In the genomic region with DNA sequence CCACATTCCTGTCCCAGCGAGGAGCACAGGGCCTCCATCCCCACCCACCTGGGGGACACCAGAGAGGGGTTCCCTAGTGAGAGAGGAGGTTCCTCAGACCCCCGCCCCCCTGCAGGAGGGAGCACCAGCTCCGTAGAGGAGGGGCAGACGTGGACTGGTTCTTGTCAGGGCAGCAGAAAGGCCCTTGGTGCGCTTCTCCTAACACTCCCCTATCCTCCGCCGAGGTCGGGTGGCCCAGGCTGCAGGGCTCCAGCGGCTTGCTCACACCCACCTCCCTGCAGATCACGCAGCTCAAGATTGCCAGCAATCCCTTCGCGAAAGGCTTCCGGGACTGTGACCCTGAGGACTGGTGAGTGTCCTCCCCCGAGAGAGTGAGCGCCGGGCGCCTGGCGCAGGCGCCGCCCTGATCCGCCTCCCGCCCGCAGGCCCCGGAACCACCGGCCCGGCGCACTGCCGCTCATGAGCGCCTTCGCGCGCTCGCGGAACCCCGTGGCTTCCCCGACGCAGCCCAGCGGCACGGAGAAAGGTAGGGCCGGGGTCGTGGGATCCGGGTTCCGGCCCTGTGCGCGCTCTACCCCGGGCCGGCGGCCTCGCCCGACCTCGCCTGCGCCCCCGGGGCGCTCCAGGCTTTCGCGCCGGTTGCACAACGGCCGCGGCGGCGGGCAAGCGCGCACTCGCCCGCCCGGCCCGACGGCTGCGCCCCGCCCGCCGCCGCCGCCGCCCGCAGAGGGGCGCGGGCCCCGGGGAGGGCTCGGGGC, we compare ENCODE assay signal across 9 cellular contexts. TPM values are rescaled to one million over a fixed set of nuclear protein-coding genes. Genes with fewer than 3 reads are reported as not detected.
DNase-seq lines count a peak whose midpoint lies in the region; ATAC-seq, FAIRE-seq and TF ChIP-seq lines count a peak whose summit lies in the region.
"Had no signal": no experiment of that assay in that cellular context is flagged by ENCODE, and none has a peak within 500 bp of the region (broad histone marks: within the 10 kb centered on the region; RNA-seq: fewer than 3 reads in every experiment).

No MANE protein-coding gene starts in this region.

- H3K9me3 Mint-ChIP-seq in astrocyte (ENCODE audit: unreplicated experiment) = peaks cover 12% of the 10 kb centered on the region
- no peaks in the 10 kb centered on the region for H3K9me3 Mint-ChIP-seq in mesothelial cell of epicardium

- DNase-seq in astrocyte (ENCODE audit: low read depth) (no peak), mesothelial cell of epicardium (ENCODE audit: low spot score in 2 of 2, unreplicated experiment in 2 of 2) (no peak), G401 (ENCODE audit: low spot score) (no peak), NCI-H146 treated with DMSO at 0.1 percent for 48 hours (lab: John Stamatoyannopoulos, UW; ENCODE audit: unreplicated experiment) (no peak), NCI-H2029 (lab: John Stamatoyannopoulos, UW) (no peak)

- H3K9ac ChIP-seq in BLaER1 treated with 17β-estradiol and CSF1 and Interleukin-3, amounts not matched to agents 10 nM and 100 nM = peak overlapping the region in 9 of 11 experiments; percentile 8 to 67 (median 47); a peak in 10 of 22 replicates
- no peak overlapping the region for H3K9ac ChIP-seq in HUES64 (ENCODE audit: low read depth, low read length)
- no peak overlapping the region for H3K9ac ChIP-seq in astrocyte (ENCODE audit: low read length)

- no peak overlapping the region for H3K27ac ChIP-seq in BLaER1 treated with 17β-estradiol and CSF1 and Interleukin-3, amounts not matched to agents 10 nM and 100 nM
- no peak overlapping the region for H3K27ac ChIP-seq in HUES64 (ENCODE audit: low read depth, low read length)
- H3K27ac ChIP-seq in astrocyte (ENCODE audit: low read depth, low read length) = no peak overlapping the region

- peaks cover 3% of the 10 kb centered on the region for H3K36me3 Mint-ChIP-seq in astrocyte (ENCODE audit: low read depth, unreplicated experiment)
- no peaks in the 10 kb centered on the region for H3K36me3 Mint-ChIP-seq in mesothelial cell of epicardium

- no peak for ATAC-seq in GM21360 (IDR thresholded peaks at IDR 0.05; ENCODE audit: unreplicated experiment)

- H4K20me1 ChIP-seq in BLaER1 treated with 17β-estradiol and CSF1 and Interleukin-3, amounts not matched to agents 10 nM and 100 nM = peaks cover 0 to 97% (median 67%) of the 10 kb centered on the region in 11 experiments; a peak in 17 of 22 replicates
- H4K20me1 ChIP-seq in astrocyte (ENCODE audit: insufficient read depth, low read length) = peaks cover 15% of the 10 kb centered on the region

- H3K4me3 Mint-ChIP-seq in astrocyte (ENCODE audit: unreplicated experiment) (no peak overlapping the region), mesothelial cell of epicardium (peak overlapping the region; percentile 34)

- WGBS in HUES64 = 1% methylated on average over 79 of the region's 81 CpGs

- peaks cover 61% of the 10 kb centered on the region for H3K27me3 Mint-ChIP-seq in astrocyte (ENCODE audit: low read depth, unreplicated experiment)
- H3K27me3 Mint-ChIP-seq in mesothelial cell of epicardium (ENCODE audit: low read depth) = peaks cover 84% of the 10 kb centered on the region

- no peaks in the 10 kb centered on the region for H3K4me1 Mint-ChIP-seq in astrocyte (ENCODE audit: low read depth, unreplicated experiment)
- H3K4me1 Mint-ChIP-seq in mesothelial cell of epicardium = peaks cover 9% of the 10 kb centered on the region

- peak overlapping the region; percentile 74 to 92 (median 86) for H3K4me2 ChIP-seq in BLaER1 treated with 17β-estradiol and CSF1 and Interleukin-3, amounts not matched to agents 10 nM and 100 nM
- H3K4me2 ChIP-seq in astrocyte (ENCODE audit: low read length) = peak overlapping the region; percentile 26

- H3K4me3 ChIP-seq in BLaER1 treated with 17β-estradiol and CSF1 and Interleukin-3, amounts not matched to agents 10 nM and 100 nM = peak overlapping the region; percentile 51 to 69 (median 54)
- H3K4me3 ChIP-seq in HUES64 (ENCODE audit: low read length) (peak overlapping the region; percentile 25), astrocyte (ENCODE audit: insufficient read depth, low read depth, low read length) (no peak overlapping the region)

- peak overlapping the region; percentile 47 for H3K27ac Mint-ChIP-seq in astrocyte (ENCODE audit: unreplicated experiment)
- H3K27ac Mint-ChIP-seq in mesothelial cell of epicardium = no peak overlapping the region

- no peaks in the 10 kb centered on the region for H3K36me3 ChIP-seq in BLaER1 treated with 17β-estradiol and CSF1 and Interleukin-3, amounts not matched to agents 10 nM and 100 nM
- no peaks in the 10 kb centered on the region for H3K36me3 ChIP-seq in HUES64 (ENCODE audit: insufficient read depth, low read length)
- H3K36me3 ChIP-seq in astrocyte (ENCODE audit: insufficient read depth, low read length) = no peaks in the 10 kb centered on the region

- no peak overlapping the region for H2AFZ ChIP-seq in astrocyte (ENCODE audit: low read depth, low read length)

- no peaks in the 10 kb centered on the region for H3K9me3 ChIP-seq in BLaER1 treated with 17β-estradiol and CSF1 and Interleukin-3, amounts not matched to agents 10 nM and 100 nM (replicated peaks in 1 of 11)
- no peaks in the 10 kb centered on the region for H3K9me3 ChIP-seq in HUES64 (ENCODE audit: insufficient read depth, low read depth, low read length)
- H3K9me3 ChIP-seq in astrocyte (ENCODE audit: insufficient read depth, low read depth, low read length) = peaks cover 3% of the 10 kb centered on the region

- TF ChIP-seq CTCF in astrocyte (IDR thresholded peaks at IDR 0.05; ENCODE audit: insufficient read depth, low read depth, low read length) = no peak
- TF ChIP-seq CTCF in mesothelial cell of epicardium (IDR thresholded peaks at IDR 0.05; ENCODE audit: unreplicated experiment) = no peak

- H3K27me3 ChIP-seq in BLaER1 treated with 17β-estradiol and CSF1 and Interleukin-3, amounts not matched to agents 10 nM and 100 nM = peaks cover 100% of the 10 kb centered on the region in 11 experiments
- peaks cover 100% of the 10 kb centered on the region for H3K27me3 ChIP-seq in HUES64 (ENCODE audit: insufficient read depth, low read length)
- H3K27me3 ChIP-seq in astrocyte (ENCODE audit: insufficient read depth, low read length) = peaks cover 74% of the 10 kb centered on the region

- no peak for FAIRE-seq in astrocyte (lab: Jason Lieb, UNC)

- no peaks in the 10 kb centered on the region for H3K79me2 ChIP-seq in astrocyte (ENCODE audit: insufficient read depth, low read length)

- in situ Hi-C loops in G401 (cut with HindIII; ENCODE audit: low sequenced_read_pairs) = loop anchor here (25.0 kb wide), 1 partner anchor 197 kb away; no protein-coding TSS in a partner anchor

- H3K4me1 ChIP-seq in BLaER1 treated with 17β-estradiol and CSF1 and Interleukin-3, amounts not matched to agents 10 nM and 100 nM = peaks cover 31 to 57% (median 42%) of the 10 kb centered on the region in 10 experiments
- H3K4me1 ChIP-seq in HUES64 (ENCODE audit: insufficient read depth, low read length) (peaks cover 18% of the 10 kb centered on the region), astrocyte (ENCODE audit: insufficient read depth, low read length) (no peaks in the 10 kb centered on the region)

RNA-seq across cellular contexts. Expression of gene TBX1, which starts 5.1 kb away (rescaled TPM):
- 1.6 TPM for polyA plus RNA-seq in HUES64 (2013, experiment 1 of 2)
- polyA plus RNA-seq in HUES64 (2013, experiment 2 of 2) = 5.1 TPM
- 2.0 and 6.8 TPM in 2 replicates for total RNA-seq in astrocyte
- 0.34 to 0.45 TPM in 2 of 3 replicates, not detected in the other for total RNA-seq in mesothelial cell of epicardium
- 15.4 and 32.1 TPM in 2 replicates for total RNA-seq in G401 (2014; rRNA removed; shearing (Covaris generic))

RNA-seq across cellular contexts. Expression of gene GP1BB, which starts 42.3 kb away (rescaled TPM):
- polyA plus RNA-seq in HUES64 (2013, experiment 1 of 2) = 2.5 TPM
- polyA plus RNA-seq in HUES64 (2013, experiment 2 of 2) = 7.9 TPM
- total RNA-seq in astrocyte (0.95 and 2.8 TPM in 2 replicates), mesothelial cell of epicardium (1.4 to 5.7 TPM (median 4.4 TPM) in 3 replicates)
- total RNA-seq in G401 (2014; rRNA removed; shearing (Covaris generic)) = 3.2 and 4.7 TPM in 2 replicates
- total RNA-seq: HT1080 had no signal

RNA-seq across cellular contexts. Expression of gene SEPTIN5, which starts 51.4 kb away (rescaled TPM):
- polyA plus RNA-seq in HUES64 (2013, experiment 1 of 2) = 6.5 TPM
- 11.3 TPM for polyA plus RNA-seq in HUES64 (2013, experiment 2 of 2)
- total RNA-seq in astrocyte (7.3 and 8.6 TPM in 2 replicates), mesothelial cell of epicardium (32.2 to 42.1 TPM (median 36.2 TPM) in 3 replicates)
- total RNA-seq in G401 (2014; rRNA removed; shearing (Covaris generic)) = 8.3 and 21.4 TPM in 2 replicates

Comparison
In these comparisons a context has a peak if more than half of its experiments do, and no peak if none do; other contexts are left out.
1. H3K9ac ChIP-seq: peak in BLaER1 treated with 17β-estradiol and CSF1 and Interleukin-3, amounts not matched to agents 10 nM and 100 nM (9 of 11); none in HUES64 (single experiment) and astrocyte (single experiment).